8 cellular contexts compared by ENCODE assay signal in the genomic region with DNA sequence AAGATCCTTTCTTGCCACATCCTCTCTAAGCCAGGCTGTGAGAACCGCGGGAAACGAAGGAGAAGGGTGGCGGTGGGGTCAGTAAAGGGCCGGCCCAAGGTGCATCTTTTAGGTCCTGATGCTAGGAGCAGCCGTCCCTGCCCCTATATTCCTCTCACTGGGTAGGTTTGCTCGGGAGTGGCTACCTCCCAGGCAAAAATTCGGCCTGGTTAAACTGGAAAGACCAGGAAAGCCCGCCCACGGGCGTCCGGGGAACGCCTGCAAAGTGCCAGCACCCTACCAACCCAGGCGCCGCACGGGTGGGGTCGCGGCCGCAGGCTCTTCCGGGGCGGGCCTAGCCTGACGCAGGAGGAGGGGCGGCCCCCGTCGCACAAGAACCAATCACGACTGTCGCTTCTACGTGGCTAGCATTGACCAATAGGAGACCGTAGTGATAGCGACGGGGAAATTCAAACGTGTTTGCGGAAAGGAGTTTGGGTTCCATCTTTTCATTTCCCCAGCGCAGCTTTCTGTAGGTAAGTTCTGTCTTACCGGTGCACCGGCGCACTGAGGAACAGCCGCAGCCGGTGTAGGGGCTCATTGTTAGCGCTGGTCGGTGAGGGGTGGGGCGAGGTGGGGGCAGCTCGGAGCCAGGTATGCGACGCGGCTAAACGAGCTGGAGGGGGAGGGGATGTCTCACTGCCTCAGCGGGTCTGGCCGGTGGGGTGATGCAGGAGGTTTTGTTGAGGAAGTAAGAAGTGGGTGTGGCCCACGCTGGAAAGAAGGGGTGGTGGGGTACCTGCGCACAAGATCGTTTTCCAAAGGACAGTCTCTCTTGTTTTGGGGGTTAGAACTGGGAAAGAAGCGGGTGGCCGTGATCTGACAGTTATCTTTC. TPM values are rescaled to one million over a fixed set of nuclear protein-coding genes. Genes with fewer than 3 reads are reported as not detected.
DNase-seq lines count a peak whose midpoint lies in the region; ATAC-seq lines count a peak whose summit lies in the region.

TTK (plus strand) TSS at position 451 of the 874 bp plus-strand sequence. CDS start 1,195 bp downstream, outside the sequence.

- H3K36me3 Mint-ChIP-seq in dendritic cell treated with granulocyte-macrophage colony-stimulating factor and Interleukin-4, amounts not matched to agents 40 ng/mL and 50 ng/mL, for 4 days (ENCODE audit: low read depth): no peaks in the 10 kb centered on the region

- peaks cover 26% of the 10 kb centered on the region for H3K4me1 ChIP-seq in BLaER1

- no peaks in the 10 kb centered on the region for H3K9me3 ChIP-seq in BLaER1

- peak within 1 kb of the TSS; percentile 71 for H3K9ac ChIP-seq in BLaER1

- H3K27ac Mint-ChIP-seq in dendritic cell treated with granulocyte-macrophage colony-stimulating factor and Interleukin-4, amounts not matched to agents 40 ng/mL and 50 ng/mL, for 4 days: peak within 1 kb of the TSS; percentile 88

- H3K4me2 ChIP-seq in BLaER1: peak within 1 kb of the TSS; percentile 77

- ATAC-seq in GM19351 (IDR thresholded peaks at IDR 0.05; ENCODE audit: unreplicated experiment): peak; percentile 99
- ATAC-seq in HG03521 (IDR thresholded peaks at IDR 0.05; ENCODE audit: unreplicated experiment): peak; percentile 100
- peak; percentile 100 for ATAC-seq in left lobe of liver

- H3K27ac ChIP-seq in BLaER1: peak within 1 kb of the TSS; percentile 74

- H4K20me1 ChIP-seq in BLaER1: no peaks in the 10 kb centered on the region

- H3K4me3 ChIP-seq in BLaER1: peak within 1 kb of the TSS; percentile 72

- DNase-seq in NCI-H748 (lab: John Stamatoyannopoulos, UW; ENCODE audit: unreplicated experiment): peak; percentile 98
- DNase-seq in activated CD4-positive, alpha-beta T cell treated with anti-CD3 and anti-CD28 coated beads, Interleukin-2, amount 50 U/mL, for 1 hour: peak; percentile 89
- peak; percentile 92 for DNase-seq in left lobe of liver (ENCODE audit: low spot score)
- peak; percentile 83 for DNase-seq in stimulated activated CD4-positive, alpha-beta T cell treated with anti-CD3 and anti-CD28 coated beads, Interleukin-2, amount 100 ng/mL, for 4 hours (ENCODE audit: low read depth)

- intact Hi-C loops in dendritic cell treated with granulocyte-macrophage colony-stimulating factor and Interleukin-4, amounts not matched to agents 40 ng/mL and 50 ng/mL, for 4 days (cut with micrococcal nuclease): loop anchor here (2.0 to 10.0 kb wide), 2 partner anchors 102 to 230 kb away; partner anchors contain the start of gene BCKDHB

- peak within 1 kb of the TSS; percentile 89 for H3K4me3 Mint-ChIP-seq in dendritic cell treated with granulocyte-macrophage colony-stimulating factor and Interleukin-4, amounts not matched to agents 40 ng/mL and 50 ng/mL, for 4 days

- H3K4me1 Mint-ChIP-seq in dendritic cell treated with granulocyte-macrophage colony-stimulating factor and Interleukin-4, amounts not matched to agents 40 ng/mL and 50 ng/mL, for 4 days (ENCODE audit: low read depth): peaks cover 16% of the 10 kb centered on the region

- no peaks in the 10 kb centered on the region for H3K9me3 Mint-ChIP-seq in dendritic cell treated with granulocyte-macrophage colony-stimulating factor and Interleukin-4, amounts not matched to agents 40 ng/mL and 50 ng/mL, for 4 days

- no peaks in the 10 kb centered on the region for H3K27me3 ChIP-seq in BLaER1

- no peaks in the 10 kb centered on the region; the same call in 1 of the 2 replicates for H3K36me3 ChIP-seq in BLaER1

- no peaks in the 10 kb centered on the region for H3K27me3 Mint-ChIP-seq in dendritic cell treated with granulocyte-macrophage colony-stimulating factor and Interleukin-4, amounts not matched to agents 40 ng/mL and 50 ng/mL, for 4 days

RNA-seq across cellular contexts. Expression of gene TTK, which starts in this region (rescaled TPM):
- 0.28 TPM for total RNA-seq in left lobe of liver

Comparison
In these comparisons a context has a peak if more than half of its experiments do, and no peak if none do; other contexts are left out.
1. Peak in every context shown above with its lines: DNase-seq, ATAC-seq, H3K4me3 ChIP-seq and H3K27ac ChIP-seq.
2. Peak in DNase-seq and ATAC-seq in left lobe of liver; RNA of the gene not detected or under 1 TPM.